Comparison of ENCODE assay signal across 1 cellular context in the genomic region with DNA sequence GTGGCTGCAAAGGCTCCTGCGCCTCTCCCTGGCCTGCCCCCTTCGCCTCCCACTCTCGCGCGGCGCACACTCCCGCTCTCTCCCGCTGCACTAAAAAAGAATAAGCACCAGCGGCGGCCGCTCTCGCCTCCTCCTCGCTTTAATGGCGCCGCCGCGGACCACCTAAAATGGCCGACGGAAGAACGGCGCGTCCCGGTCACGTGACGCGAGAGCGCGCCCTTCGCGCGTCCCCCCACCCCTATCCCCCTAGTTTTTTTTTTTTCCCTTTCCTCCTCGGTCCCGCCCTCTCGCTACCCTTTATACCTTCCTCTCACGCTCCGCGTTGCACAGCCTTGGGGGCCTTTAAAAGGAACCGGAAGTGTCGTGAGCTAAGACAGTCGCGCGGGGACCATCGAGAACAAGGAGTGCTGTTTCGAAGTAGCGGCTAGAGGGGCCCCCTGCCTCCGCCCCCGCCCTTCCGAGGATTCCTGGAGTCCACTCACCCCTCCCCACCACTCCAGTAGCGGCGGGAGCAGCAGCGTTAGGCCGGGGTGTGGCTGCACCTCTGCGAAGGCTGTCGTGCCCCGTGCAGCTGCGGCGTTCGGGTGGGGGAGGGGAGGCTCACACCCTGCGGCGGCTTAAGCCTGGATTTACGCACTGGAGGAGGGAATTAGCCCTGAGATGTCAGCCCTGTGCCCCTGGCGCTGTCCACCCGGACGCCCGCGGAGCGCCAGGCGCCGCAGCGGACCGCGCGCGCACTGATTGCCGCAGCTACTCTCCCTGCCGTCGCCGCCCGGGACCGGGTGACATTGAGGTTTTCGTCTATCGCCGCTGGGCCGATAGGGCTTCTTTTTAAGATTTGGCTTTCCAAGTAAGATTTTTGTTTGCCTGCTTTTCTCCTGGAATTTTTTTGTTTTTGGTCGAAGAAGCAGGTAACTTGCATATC.
TF ChIP-seq lines count a peak whose summit lies in the region.

A gene with protein sequence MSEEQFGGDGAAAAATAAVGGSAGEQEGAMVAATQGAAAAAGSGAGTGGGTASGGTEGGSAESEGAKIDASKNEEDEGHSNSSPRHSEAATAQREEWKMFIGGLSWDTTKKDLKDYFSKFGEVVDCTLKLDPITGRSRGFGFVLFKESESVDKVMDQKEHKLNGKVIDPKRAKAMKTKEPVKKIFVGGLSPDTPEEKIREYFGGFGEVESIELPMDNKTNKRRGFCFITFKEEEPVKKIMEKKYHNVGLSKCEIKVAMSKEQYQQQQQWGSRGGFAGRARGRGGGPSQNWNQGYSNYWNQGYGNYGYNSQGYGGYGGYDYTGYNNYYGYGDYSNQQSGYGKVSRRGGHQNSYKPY (minus strand): TSS at position 176 of the 925 bp plus-strand sequence. CDS start 313 bp downstream, outside the sequence.

TF ChIP-seq in HepG2, 621 proteins besides CTCF, POLR2A, EP300 and RAD21 (continued from another document and continues in another):
- TF ChIP-seq, protein P1, sequence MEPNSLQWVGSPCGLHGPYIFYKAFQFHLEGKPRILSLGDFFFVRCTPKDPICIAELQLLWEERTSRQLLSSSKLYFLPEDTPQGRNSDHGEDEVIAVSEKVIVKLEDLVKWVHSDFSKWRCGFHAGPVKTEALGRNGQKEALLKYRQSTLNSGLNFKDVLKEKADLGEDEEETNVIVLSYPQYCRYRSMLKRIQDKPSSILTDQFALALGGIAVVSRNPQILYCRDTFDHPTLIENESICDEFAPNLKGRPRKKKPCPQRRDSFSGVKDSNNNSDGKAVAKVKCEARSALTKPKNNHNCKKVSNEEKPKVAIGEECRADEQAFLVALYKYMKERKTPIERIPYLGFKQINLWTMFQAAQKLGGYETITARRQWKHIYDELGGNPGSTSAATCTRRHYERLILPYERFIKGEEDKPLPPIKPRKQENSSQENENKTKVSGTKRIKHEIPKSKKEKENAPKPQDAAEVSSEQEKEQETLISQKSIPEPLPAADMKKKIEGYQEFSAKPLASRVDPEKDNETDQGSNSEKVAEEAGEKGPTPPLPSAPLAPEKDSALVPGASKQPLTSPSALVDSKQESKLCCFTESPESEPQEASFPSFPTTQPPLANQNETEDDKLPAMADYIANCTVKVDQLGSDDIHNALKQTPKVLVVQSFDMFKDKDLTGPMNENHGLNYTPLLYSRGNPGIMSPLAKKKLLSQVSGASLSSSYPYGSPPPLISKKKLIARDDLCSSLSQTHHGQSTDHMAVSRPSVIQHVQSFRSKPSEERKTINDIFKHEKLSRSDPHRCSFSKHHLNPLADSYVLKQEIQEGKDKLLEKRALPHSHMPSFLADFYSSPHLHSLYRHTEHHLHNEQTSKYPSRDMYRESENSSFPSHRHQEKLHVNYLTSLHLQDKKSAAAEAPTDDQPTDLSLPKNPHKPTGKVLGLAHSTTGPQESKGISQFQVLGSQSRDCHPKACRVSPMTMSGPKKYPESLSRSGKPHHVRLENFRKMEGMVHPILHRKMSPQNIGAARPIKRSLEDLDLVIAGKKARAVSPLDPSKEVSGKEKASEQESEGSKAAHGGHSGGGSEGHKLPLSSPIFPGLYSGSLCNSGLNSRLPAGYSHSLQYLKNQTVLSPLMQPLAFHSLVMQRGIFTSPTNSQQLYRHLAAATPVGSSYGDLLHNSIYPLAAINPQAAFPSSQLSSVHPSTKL (CRISPR knock-in tag; IDR thresholded peaks at IDR 0.05): peak; percentile 84
- TF ChIP-seq KDM3A (CRISPR knock-in tag; IDR thresholded peaks at IDR 0.05; ENCODE audit: low read depth) (peak; percentile 91), ZNF556 (CRISPR knock-in tag; IDR thresholded peaks at IDR 0.05; ENCODE audit: borderline replicate concordance) (peak; percentile 94), KAT7 (CRISPR knock-in tag; IDR thresholded peaks at IDR 0.05; ENCODE audit: borderline replicate concordance) (no peak; the same call in 1 of the 2 replicates), REL (CRISPR knock-in tag; conservative IDR thresholded peaks at IDR 0.05) (peak; percentile 85; the same call in 1 of the 2 replicates), ZNF468 (CRISPR knock-in tag; IDR thresholded peaks at IDR 0.05) (0 out of 2 replicates have a peak, but pooled peaks have one; percentile 35), PHF5A (CRISPR knock-in tag; IDR thresholded peaks at IDR 0.05; ENCODE audit: low read depth, unreplicated experiment) (peak; percentile 95), TGIF2 (CRISPR knock-in tag; IDR thresholded peaks at IDR 0.05) (no peak; the same call in 1 of the 2 replicates), ZNF672 (CRISPR knock-in tag; IDR thresholded peaks at IDR 0.05) (peak; percentile 71; the same call in 1 of the 2 replicates), ZNF619 (CRISPR knock-in tag; IDR thresholded peaks at IDR 0.05) (no peak; the same call in 1 of the 2 replicates), ZNF780A (CRISPR knock-in tag; IDR thresholded peaks at IDR 0.05) (peak; percentile 87; the same call in 1 of the 2 replicates), ZNF550 (CRISPR knock-in tag; IDR thresholded peaks at IDR 0.05; ENCODE audit: borderline replicate concordance) (no peak; the same call in 1 of the 2 replicates), ATF1 (CRISPR knock-in tag; IDR thresholded peaks at IDR 0.05) (peak; percentile 85), MAFF (IDR thresholded peaks at IDR 0.05; ENCODE audit: low read depth, low read length) (no peak), ZNF570 (CRISPR knock-in tag; IDR thresholded peaks at IDR 0.05; ENCODE audit: borderline replicate concordance) (no peak), TEAD3 (CRISPR knock-in tag; optimal IDR thresholded peaks at IDR 0.05; ENCODE audit: borderline replicate concordance) (peak; percentile 91), KLF6 (CRISPR knock-in tag; IDR thresholded peaks at IDR 0.05) (peak; percentile 92), CHD2 (IDR thresholded peaks at IDR 0.05; ENCODE audit: low read depth, low read length) (peak; percentile 75), ZNF331 (CRISPR knock-in tag; IDR thresholded peaks at IDR 0.05) (peak; percentile 85), ARID2 (CRISPR knock-in tag; IDR thresholded peaks at IDR 0.05; ENCODE audit: borderline replicate concordance) (peak; percentile 91), FOXA3 (CRISPR knock-in tag; IDR thresholded peaks at IDR 0.05) (peak; percentile 60), ZNF382 (CRISPR knock-in tag; IDR thresholded peaks at IDR 0.05; ENCODE audit: borderline replicate concordance) (no peak), ZNF747 (CRISPR knock-in tag; IDR thresholded peaks at IDR 0.05; ENCODE audit: borderline replicate concordance) (peak; percentile 97), ZNF891 (CRISPR knock-in tag; IDR thresholded peaks at IDR 0.05) (peak; percentile 44; the same call in 1 of the 2 replicates), HMG20B (CRISPR knock-in tag; conservative IDR thresholded peaks at IDR 0.05) (peak; percentile 90)
- TF ChIP-seq, protein P2, sequence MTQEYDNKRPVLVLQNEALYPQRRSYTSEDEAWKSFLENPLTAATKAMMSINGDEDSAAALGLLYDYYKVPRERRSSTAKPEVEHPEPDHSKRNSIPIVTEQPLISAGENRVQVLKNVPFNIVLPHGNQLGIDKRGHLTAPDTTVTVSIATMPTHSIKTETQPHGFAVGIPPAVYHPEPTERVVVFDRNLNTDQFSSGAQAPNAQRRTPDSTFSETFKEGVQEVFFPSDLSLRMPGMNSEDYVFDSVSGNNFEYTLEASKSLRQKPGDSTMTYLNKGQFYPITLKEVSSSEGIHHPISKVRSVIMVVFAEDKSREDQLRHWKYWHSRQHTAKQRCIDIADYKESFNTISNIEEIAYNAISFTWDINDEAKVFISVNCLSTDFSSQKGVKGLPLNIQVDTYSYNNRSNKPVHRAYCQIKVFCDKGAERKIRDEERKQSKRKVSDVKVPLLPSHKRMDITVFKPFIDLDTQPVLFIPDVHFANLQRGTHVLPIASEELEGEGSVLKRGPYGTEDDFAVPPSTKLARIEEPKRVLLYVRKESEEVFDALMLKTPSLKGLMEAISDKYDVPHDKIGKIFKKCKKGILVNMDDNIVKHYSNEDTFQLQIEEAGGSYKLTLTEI (CRISPR knock-in tag; conservative IDR thresholded peaks at IDR 0.05): no peak
- TF ChIP-seq, protein P3, sequence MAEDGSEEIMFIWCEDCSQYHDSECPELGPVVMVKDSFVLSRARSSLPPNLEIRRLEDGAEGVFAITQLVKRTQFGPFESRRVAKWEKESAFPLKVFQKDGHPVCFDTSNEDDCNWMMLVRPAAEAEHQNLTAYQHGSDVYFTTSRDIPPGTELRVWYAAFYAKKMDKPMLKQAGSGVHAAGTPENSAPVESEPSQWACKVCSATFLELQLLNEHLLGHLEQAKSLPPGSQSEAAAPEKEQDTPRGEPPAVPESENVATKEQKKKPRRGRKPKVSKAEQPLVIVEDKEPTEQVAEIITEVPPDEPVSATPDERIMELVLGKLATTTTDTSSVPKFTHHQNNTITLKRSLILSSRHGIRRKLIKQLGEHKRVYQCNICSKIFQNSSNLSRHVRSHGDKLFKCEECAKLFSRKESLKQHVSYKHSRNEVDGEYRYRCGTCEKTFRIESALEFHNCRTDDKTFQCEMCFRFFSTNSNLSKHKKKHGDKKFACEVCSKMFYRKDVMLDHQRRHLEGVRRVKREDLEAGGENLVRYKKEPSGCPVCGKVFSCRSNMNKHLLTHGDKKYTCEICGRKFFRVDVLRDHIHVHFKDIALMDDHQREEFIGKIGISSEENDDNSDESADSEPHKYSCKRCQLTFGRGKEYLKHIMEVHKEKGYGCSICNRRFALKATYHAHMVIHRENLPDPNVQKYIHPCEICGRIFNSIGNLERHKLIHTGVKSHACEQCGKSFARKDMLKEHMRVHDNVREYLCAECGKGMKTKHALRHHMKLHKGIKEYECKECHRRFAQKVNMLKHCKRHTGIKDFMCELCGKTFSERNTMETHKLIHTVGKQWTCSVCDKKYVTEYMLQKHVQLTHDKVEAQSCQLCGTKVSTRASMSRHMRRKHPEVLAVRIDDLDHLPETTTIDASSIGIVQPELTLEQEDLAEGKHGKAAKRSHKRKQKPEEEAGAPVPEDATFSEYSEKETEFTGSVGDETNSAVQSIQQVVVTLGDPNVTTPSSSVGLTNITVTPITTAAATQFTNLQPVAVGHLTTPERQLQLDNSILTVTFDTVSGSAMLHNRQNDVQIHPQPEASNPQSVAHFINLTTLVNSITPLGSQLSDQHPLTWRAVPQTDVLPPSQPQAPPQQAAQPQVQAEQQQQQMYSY (CRISPR knock-in tag; IDR thresholded peaks at IDR 0.05): peak; percentile 47; the same call in 1 of the 2 replicates
- TF ChIP-seq, protein P4, sequence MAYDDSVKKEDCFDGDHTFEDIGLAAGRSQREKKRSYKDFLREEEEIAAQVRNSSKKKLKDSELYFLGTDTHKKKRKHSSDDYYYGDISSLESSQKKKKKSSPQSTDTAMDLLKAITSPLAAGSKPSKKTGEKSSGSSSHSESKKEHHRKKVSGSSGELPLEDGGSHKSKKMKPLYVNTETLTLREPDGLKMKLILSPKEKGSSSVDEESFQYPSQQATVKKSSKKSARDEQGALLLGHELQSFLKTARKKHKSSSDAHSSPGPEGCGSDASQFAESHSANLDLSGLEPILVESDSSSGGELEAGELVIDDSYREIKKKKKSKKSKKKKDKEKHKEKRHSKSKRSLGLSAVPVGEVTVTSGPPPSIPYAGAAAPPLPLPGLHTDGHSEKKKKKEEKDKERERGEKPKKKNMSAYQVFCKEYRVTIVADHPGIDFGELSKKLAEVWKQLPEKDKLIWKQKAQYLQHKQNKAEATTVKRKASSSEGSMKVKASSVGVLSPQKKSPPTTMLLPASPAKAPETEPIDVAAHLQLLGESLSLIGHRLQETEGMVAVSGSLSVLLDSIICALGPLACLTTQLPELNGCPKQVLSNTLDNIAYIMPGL (CRISPR knock-in tag; IDR thresholded peaks at IDR 0.05; ENCODE audit: borderline replicate concordance in 1 of 2, low read depth in 1 of 2): peak in 1 of 2 experiments; percentile 87; a peak in 3 of 4 replicates
- TF ChIP-seq, protein P5, sequence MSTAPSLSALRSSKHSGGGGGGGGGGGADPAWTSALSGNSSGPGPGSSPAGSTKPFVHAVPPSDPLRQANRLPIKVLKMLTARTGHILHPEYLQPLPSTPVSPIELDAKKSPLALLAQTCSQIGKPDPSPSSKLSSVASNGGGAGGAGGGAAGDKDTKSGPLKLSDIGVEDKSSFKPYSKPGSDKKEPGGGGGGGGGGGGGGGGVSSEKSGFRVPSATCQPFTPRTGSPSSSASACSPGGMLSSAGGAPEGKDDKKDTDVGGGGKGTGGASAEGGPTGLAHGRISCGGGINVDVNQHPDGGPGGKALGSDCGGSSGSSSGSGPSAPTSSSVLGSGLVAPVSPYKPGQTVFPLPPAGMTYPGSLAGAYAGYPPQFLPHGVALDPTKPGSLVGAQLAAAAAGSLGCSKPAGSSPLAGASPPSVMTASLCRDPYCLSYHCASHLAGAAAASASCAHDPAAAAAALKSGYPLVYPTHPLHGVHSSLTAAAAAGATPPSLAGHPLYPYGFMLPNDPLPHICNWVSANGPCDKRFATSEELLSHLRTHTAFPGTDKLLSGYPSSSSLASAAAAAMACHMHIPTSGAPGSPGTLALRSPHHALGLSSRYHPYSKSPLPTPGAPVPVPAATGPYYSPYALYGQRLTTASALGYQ (CRISPR knock-in tag; IDR thresholded peaks at IDR 0.05): peak; percentile 68
- TF ChIP-seq, protein P6, sequence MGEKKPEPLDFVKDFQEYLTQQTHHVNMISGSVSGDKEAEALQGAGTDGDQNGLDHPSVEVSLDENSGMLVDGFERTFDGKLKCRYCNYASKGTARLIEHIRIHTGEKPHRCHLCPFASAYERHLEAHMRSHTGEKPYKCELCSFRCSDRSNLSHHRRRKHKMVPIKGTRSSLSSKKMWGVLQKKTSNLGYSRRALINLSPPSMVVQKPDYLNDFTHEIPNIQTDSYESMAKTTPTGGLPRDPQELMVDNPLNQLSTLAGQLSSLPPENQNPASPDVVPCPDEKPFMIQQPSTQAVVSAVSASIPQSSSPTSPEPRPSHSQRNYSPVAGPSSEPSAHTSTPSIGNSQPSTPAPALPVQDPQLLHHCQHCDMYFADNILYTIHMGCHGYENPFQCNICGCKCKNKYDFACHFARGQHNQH (CRISPR knock-in tag; IDR thresholded peaks at IDR 0.05): peak; percentile 92
- TF ChIP-seq, protein P7, sequence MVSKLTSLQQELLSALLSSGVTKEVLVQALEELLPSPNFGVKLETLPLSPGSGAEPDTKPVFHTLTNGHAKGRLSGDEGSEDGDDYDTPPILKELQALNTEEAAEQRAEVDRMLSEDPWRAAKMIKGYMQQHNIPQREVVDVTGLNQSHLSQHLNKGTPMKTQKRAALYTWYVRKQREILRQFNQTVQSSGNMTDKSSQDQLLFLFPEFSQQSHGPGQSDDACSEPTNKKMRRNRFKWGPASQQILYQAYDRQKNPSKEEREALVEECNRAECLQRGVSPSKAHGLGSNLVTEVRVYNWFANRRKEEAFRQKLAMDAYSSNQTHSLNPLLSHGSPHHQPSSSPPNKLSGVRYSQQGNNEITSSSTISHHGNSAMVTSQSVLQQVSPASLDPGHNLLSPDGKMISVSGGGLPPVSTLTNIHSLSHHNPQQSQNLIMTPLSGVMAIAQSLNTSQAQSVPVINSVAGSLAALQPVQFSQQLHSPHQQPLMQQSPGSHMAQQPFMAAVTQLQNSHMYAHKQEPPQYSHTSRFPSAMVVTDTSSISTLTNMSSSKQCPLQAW (CRISPR knock-in tag; IDR thresholded peaks at IDR 0.05): peak; percentile 94
- TF ChIP-seq, protein P8, sequence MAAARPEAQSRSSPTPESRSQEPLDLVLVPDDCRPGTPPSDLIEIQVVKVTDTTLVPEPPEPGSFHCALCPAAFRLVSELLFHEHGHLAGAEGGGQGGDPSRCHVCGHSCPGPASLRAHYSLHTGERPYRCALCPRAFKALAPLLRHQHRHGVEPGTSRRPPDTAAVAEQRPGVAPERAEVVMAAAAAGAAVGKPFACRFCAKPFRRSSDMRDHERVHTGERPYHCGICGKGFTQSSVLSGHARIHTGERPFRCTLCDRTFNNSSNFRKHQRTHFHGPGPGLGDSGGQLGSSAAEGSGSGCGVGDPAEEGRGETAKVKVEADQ (CRISPR knock-in tag; IDR thresholded peaks at IDR 0.05; ENCODE audit: borderline replicate concordance): peak; percentile 81
- TF ChIP-seq, protein P9, sequence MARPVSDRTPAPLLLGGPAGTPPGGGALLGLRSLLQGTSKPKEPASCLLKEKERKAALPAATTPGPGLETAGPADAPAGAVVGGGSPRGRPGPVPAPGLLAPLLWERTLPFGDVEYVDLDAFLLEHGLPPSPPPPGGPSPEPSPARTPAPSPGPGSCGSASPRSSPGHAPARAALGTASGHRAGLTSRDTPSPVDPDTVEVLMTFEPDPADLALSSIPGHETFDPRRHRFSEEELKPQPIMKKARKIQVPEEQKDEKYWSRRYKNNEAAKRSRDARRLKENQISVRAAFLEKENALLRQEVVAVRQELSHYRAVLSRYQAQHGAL (CRISPR knock-in tag; IDR thresholded peaks at IDR 0.05; ENCODE audit: not compliant biosample characterization): peak; percentile 64
